In the genomic region with DNA sequence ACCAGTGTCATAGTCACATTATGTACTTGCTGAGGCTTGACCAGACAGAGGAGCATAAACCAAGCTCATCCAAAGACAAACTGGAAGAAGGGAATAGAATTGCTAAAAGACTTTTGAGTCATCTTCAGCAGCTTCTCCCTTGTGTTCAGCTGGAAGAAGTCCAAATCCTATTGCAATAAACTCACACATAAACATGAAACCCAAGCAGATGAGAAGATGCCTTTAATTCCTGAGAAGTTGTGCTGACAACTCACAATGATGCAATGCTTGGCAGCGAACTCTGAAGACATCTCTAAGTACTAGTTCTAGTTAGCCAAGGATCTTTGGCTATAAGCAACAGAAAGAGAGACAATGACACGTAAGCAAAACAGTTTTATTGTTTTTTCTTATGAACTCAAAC, we compare ENCODE assay signal across 16 cellular contexts.
DNase-seq lines count a peak whose midpoint lies in the region; ATAC-seq, FAIRE-seq and TF ChIP-seq lines count a peak whose summit lies in the region.
"Had no signal": no experiment of that assay in that cellular context is flagged by ENCODE, and none has a peak within 500 bp of the region (broad histone marks: within the 10 kb centered on the region; RNA-seq: fewer than 3 reads in every experiment).

No MANE protein-coding gene starts in this region.

- DNase-seq in HCEC 1CT, result peak; percentile 98
- DNase-seq in astrocyte (ENCODE audit: low read depth), result peak; percentile 52
- DNase-seq in substantia nigra (lab: John Stamatoyannopoulos, UW), result no peak
- no peak for DNase-seq in Right ventricle myocardium superior
- no peak for DNase-seq in NCI-H82 treated with DMSO at 0.1 percent for 48 hours (lab: John Stamatoyannopoulos, UW; ENCODE audit: unreplicated experiment)
- DNase-seq: activated naive CD4-positive, alpha-beta T cell treated with anti-CD3 and anti-CD28 coated beads, Interleukin-2, amount 10 ng/mL, durations not matched to agents 7 days and 5 days; NCI-H1105 treated with DMSO at 0.1 percent for 48 hours had no signal

- H3K4me1 Mint-ChIP-seq in astrocyte (ENCODE audit: low read depth, unreplicated experiment), result peaks cover 12% of the 10 kb centered on the region
- H3K4me1 Mint-ChIP-seq: activated naive CD4-positive, alpha-beta T cell treated with anti-CD3 and anti-CD28 coated beads, Interleukin-2, amount 10 ng/mL, durations not matched to agents 7 days and 5 days had no signal

- H3K4me1 ChIP-seq in astrocyte (ENCODE audit: insufficient read depth, low read length), result no peaks in the 10 kb centered on the region
- H3K4me1 ChIP-seq in gastroesophageal sphincter, result no peaks in the 10 kb centered on the region
- H3K4me1 ChIP-seq in subcutaneous abdominal adipose tissue (ENCODE audit: control insufficient read depth in 5 of 5, insufficient read depth in 5 of 5, low read length in 5 of 5), result peaks cover 0 to 11% (median 8%) of the 10 kb centered on the region in 5 donors
- H3K4me1 ChIP-seq: tibial artery had no signal

- peak overlapping the region; percentile 6 for H3K27ac Mint-ChIP-seq in astrocyte (ENCODE audit: unreplicated experiment)
- H3K27ac Mint-ChIP-seq: activated naive CD4-positive, alpha-beta T cell treated with anti-CD3 and anti-CD28 coated beads, Interleukin-2, amount 10 ng/mL, durations not matched to agents 7 days and 5 days had no signal

- H3K27me3 ChIP-seq in astrocyte (ENCODE audit: insufficient read depth, low read length) (no peaks in the 10 kb centered on the region), gastroesophageal sphincter (no peaks in the 10 kb centered on the region), subcutaneous abdominal adipose tissue (ENCODE audit: control insufficient read depth in 5 of 5, insufficient read depth in 4 of 5, low read length in 5 of 5) (no peaks in the 10 kb centered on the region)
- H3K27me3 ChIP-seq: neutrophil, tibial artery had no signal

- H4K20me1 ChIP-seq in astrocyte (ENCODE audit: insufficient read depth, low read length), result no peaks in the 10 kb centered on the region

- no peak overlapping the region for H3K4me2 ChIP-seq in astrocyte (ENCODE audit: low read length)

- ATAC-seq in gastroesophageal sphincter (peak; percentile 74), Right ventricle myocardium superior (ENCODE audit: poor library complexity) (no peak), GM19023 (IDR thresholded peaks at IDR 0.05; ENCODE audit: unreplicated experiment) (no peak)

- H3K36me3 ChIP-seq in astrocyte (ENCODE audit: insufficient read depth, low read length), result no peaks in the 10 kb centered on the region
- no peaks in the 10 kb centered on the region for H3K36me3 ChIP-seq in gastroesophageal sphincter
- no peaks in the 10 kb centered on the region for H3K36me3 ChIP-seq in subcutaneous abdominal adipose tissue (ENCODE audit: control insufficient read depth in 5 of 5, insufficient read depth in 5 of 5, low read length in 5 of 5)
- H3K36me3 ChIP-seq: neutrophil, tibial artery had no signal

- no peak overlapping the region for H3K4me3 ChIP-seq in astrocyte (ENCODE audit: insufficient read depth, low read depth, low read length)
- no peak overlapping the region for H3K4me3 ChIP-seq in gastroesophageal sphincter
- no peak overlapping the region for H3K4me3 ChIP-seq in subcutaneous abdominal adipose tissue (ENCODE audit: low read depth in 1 of 5, low read length in 5 of 5)
- H3K4me3 ChIP-seq: tibial artery had no signal

- WGBS in gastroesophageal sphincter (ENCODE audit: low coverage in 1 of 2), 2 donors, result 52 to 63% methylated on average over 2 of the region's 2 CpGs

- H3K9ac ChIP-seq in astrocyte (ENCODE audit: low read length), result no peak overlapping the region
- H3K9ac ChIP-seq in subcutaneous abdominal adipose tissue (ENCODE audit: low read length in 5 of 5), result no peak overlapping the region

- H3K36me3 Mint-ChIP-seq in astrocyte (ENCODE audit: low read depth, unreplicated experiment), result no peaks in the 10 kb centered on the region
- H3K36me3 Mint-ChIP-seq: activated naive CD4-positive, alpha-beta T cell treated with anti-CD3 and anti-CD28 coated beads, Interleukin-2, amount 10 ng/mL, durations not matched to agents 7 days and 5 days had no signal

- H3K9me3 Mint-ChIP-seq in astrocyte (ENCODE audit: unreplicated experiment), result no peaks in the 10 kb centered on the region

- H3K27ac ChIP-seq in astrocyte (ENCODE audit: low read depth, low read length) (no peak overlapping the region), gastroesophageal sphincter (no peak overlapping the region), subcutaneous abdominal adipose tissue (ENCODE audit: low read depth, low read length) (peak overlapping the region; percentile 12), substantia nigra (ENCODE audit: low read depth, low read length, poor library complexity, severe bottlenecking) (no peak overlapping the region)
- H3K27ac ChIP-seq: neutrophil, tibial artery had no signal

- intact Hi-C loops in Right ventricle myocardium superior (cut with DNase I), result no loop called here

- no peaks in the 10 kb centered on the region for H3K9me3 ChIP-seq in astrocyte (ENCODE audit: insufficient read depth, low read depth, low read length)
- no peaks in the 10 kb centered on the region for H3K9me3 ChIP-seq in gastroesophageal sphincter
- peaks cover 0 to 3% (median 0%) of the 10 kb centered on the region in 5 donors for H3K9me3 ChIP-seq in subcutaneous abdominal adipose tissue (ENCODE audit: control insufficient read depth in 5 of 5, low read length in 5 of 5)
- H3K9me3 ChIP-seq: neutrophil, tibial artery had no signal

- TF ChIP-seq EP300 in gastroesophageal sphincter (IDR thresholded peaks at IDR 0.05), result no peak

- H2AFZ ChIP-seq in astrocyte (ENCODE audit: low read depth, low read length), result no peak overlapping the region

- FAIRE-seq in astrocyte (lab: Jason Lieb, UNC), result no peak
- FAIRE-seq: colon, GM12891, H54, TTC549 had no signal

- H3K4me3 Mint-ChIP-seq in astrocyte (ENCODE audit: unreplicated experiment), result no peak overlapping the region
- H3K4me3 Mint-ChIP-seq: activated naive CD4-positive, alpha-beta T cell treated with anti-CD3 and anti-CD28 coated beads, Interleukin-2, amount 10 ng/mL, durations not matched to agents 7 days and 5 days had no signal

- TF ChIP-seq CTCF in astrocyte (IDR thresholded peaks at IDR 0.05; ENCODE audit: insufficient read depth, low read depth, low read length), result no peak
- no peak for TF ChIP-seq CTCF in gastroesophageal sphincter (IDR thresholded peaks at IDR 0.05)

- TF ChIP-seq POLR2A in gastroesophageal sphincter (IDR thresholded peaks at IDR 0.05), result no peak

- no peaks in the 10 kb centered on the region for H3K79me2 ChIP-seq in astrocyte (ENCODE audit: insufficient read depth, low read length)

- H3K27me3 Mint-ChIP-seq in astrocyte (ENCODE audit: low read depth, unreplicated experiment), result no peaks in the 10 kb centered on the region
- H3K27me3 Mint-ChIP-seq: activated naive CD4-positive, alpha-beta T cell treated with anti-CD3 and anti-CD28 coated beads, Interleukin-2, amount 10 ng/mL, durations not matched to agents 7 days and 5 days had no signal

Comparison
In these comparisons a context has a peak if more than half of its experiments do, and no peak if none do; other contexts are left out.
1. DNase-seq: peak in HCEC 1CT (single experiment) and astrocyte (single experiment); none in substantia nigra (0 of 49), Right ventricle myocardium superior (single experiment) and NCI-H82 treated with DMSO at 0.1 percent for 48 hours (single experiment).